ENCODE assay signal across 8 cellular contexts in the genomic region with DNA sequence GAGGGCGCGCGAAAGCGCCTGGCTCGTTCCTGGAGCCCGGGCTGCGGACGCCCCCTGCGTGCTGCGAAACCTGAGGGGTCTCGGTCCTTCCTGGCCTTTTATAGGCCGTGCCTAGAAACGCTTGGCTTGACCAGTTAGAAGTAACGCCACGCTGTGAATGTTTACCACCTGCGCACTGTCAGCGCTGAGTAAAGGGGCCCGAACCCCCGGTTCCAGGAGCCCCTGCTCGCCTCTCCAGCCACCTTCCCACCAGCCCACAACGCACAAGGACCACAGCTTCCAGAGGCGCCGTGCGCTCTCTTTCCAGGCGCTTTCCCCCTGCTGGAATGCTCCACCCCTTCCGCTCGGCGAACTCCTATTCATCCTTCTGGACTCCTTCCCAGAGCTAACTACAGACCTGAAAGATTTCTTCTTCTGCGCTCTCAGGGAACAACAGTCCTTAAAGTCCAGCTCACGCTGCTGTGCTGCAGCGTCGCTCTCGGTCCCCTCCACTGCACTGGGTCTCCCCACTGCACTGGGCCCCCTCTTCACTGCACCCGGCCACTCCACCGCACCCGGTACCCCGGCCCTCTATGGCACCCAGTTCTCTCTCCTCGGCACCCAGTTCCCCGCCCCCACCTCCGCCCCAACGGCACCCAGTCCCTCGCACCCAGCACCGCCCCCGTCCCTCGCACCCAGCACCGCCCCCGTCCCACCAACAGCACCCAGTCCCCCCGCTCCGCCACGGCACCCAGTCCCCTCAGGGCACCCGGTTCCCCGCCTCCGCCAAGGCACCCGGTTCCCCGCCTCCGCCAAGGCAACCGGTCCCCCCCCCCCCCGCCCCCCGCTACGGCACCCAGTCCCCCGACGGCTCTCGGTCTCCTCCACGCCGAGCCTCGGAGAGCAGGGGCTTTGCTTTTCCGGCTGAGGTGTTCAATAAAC.
A peak's percentile ranks its signal among the peaks of the same experiment; 100 is the strongest.
DNase-seq lines count a peak whose midpoint lies in the region; ATAC-seq and TF ChIP-seq lines count a peak whose summit lies in the region.

No MANE protein-coding gene starts in this region.

- no peaks in the 10 kb centered on the region for H3K36me3 ChIP-seq in skeletal muscle satellite cell (ENCODE audit: insufficient read depth, low read length)

- peak overlapping the region; percentile 82 for H3K4me2 ChIP-seq in skeletal muscle satellite cell (ENCODE audit: low read length)

- no peak for ATAC-seq in HG02759 (IDR thresholded peaks at IDR 0.05; ENCODE audit: unreplicated experiment)
- ATAC-seq in HG02973 (IDR thresholded peaks at IDR 0.05; ENCODE audit: unreplicated experiment): no peak

- no peak for TF ChIP-seq CTCF in AG09309 (IDR thresholded peaks at IDR 0.05; ENCODE audit: control insufficient read depth, insufficient read depth, low read depth, low read length, missing control alignments)

- H3K27me3 Mint-ChIP-seq in activated naive CD4-positive, alpha-beta T cell treated with anti-CD3 and anti-CD28 coated beads, Interleukin-2, amount 50 U/mL, for 24 hours: no peaks in the 10 kb centered on the region

- H3K36me3 Mint-ChIP-seq in activated naive CD4-positive, alpha-beta T cell treated with anti-CD3 and anti-CD28 coated beads, Interleukin-2, amount 50 U/mL, for 24 hours: no peaks in the 10 kb centered on the region

- H3K27me3 ChIP-seq in skeletal muscle satellite cell (ENCODE audit: control insufficient read depth, insufficient read depth, low read length): no peaks in the 10 kb centered on the region

- peak overlapping the region; percentile 71 for H3K9ac ChIP-seq in skeletal muscle satellite cell (ENCODE audit: low read depth, low read length)

- DNase-seq in AG09309 (ENCODE audit: low read depth) (no peak), HuH-7 (ENCODE audit: low spot score) (peak; percentile 64), iPS DF 19.7 (ENCODE audit: low read depth, low spot score) (peak; percentile 57), DMS153 (lab: John Stamatoyannopoulos, UW) (no peak)

- no peaks in the 10 kb centered on the region for H3K9me3 Mint-ChIP-seq in activated naive CD4-positive, alpha-beta T cell treated with anti-CD3 and anti-CD28 coated beads, Interleukin-2, amount 50 U/mL, for 24 hours

- H3K4me3 ChIP-seq in AG09309 (ENCODE audit: control insufficient read depth, low read depth, low read length) (peak overlapping the region; percentile 40), skeletal muscle satellite cell (ENCODE audit: low read length) (peak overlapping the region; percentile 73)

- H3K4me1 ChIP-seq in skeletal muscle satellite cell (ENCODE audit: control insufficient read depth, insufficient read depth, low read length): no peaks in the 10 kb centered on the region

- peaks cover 10% of the 10 kb centered on the region for H3K4me1 Mint-ChIP-seq in activated naive CD4-positive, alpha-beta T cell treated with anti-CD3 and anti-CD28 coated beads, Interleukin-2, amount 50 U/mL, for 24 hours

- peak overlapping the region; percentile 32 for H3K27ac Mint-ChIP-seq in activated naive CD4-positive, alpha-beta T cell treated with anti-CD3 and anti-CD28 coated beads, Interleukin-2, amount 50 U/mL, for 24 hours

- no peaks in the 10 kb centered on the region for H3K9me3 ChIP-seq in skeletal muscle satellite cell (replicated peaks; ENCODE audit: low read length)

- H3K4me3 Mint-ChIP-seq in activated naive CD4-positive, alpha-beta T cell treated with anti-CD3 and anti-CD28 coated beads, Interleukin-2, amount 50 U/mL, for 24 hours: peak overlapping the region; percentile 90

Comparison
In these comparisons a context has a peak if more than half of its experiments do, and no peak if none do; other contexts are left out.
1. DNase-seq: peak in HuH-7 (single experiment) and iPS DF 19.7 (single experiment); none in AG09309 (single experiment) and DMS153 (single experiment).